ENCODE assay signal across 6 cellular contexts in genomic region chr10:115988380-115988779, GRCh38.
"Had no signal": no experiment of that assay in that cellular context is flagged by ENCODE, and none has a peak within 500 bp of the region (broad histone marks: within the 10 kb centered on the region; RNA-seq: fewer than 3 reads in every experiment).

No MANE protein-coding gene starts in this region.

- H3K27ac ChIP-seq: HL-60, KMS-11 had no signal

- H3K4me2 ChIP-seq: KMS-11 had no signal

- FAIRE-seq: HTR-8/SVneo, K562 had no signal

- H3K4me3 ChIP-seq: K562 had no signal

- DNase-seq: KBM-7, KG1 had no signal

- H3K9ac ChIP-seq: KMS-11 had no signal

- ATAC-seq: K562 had no signal
